In the genomic region with DNA sequence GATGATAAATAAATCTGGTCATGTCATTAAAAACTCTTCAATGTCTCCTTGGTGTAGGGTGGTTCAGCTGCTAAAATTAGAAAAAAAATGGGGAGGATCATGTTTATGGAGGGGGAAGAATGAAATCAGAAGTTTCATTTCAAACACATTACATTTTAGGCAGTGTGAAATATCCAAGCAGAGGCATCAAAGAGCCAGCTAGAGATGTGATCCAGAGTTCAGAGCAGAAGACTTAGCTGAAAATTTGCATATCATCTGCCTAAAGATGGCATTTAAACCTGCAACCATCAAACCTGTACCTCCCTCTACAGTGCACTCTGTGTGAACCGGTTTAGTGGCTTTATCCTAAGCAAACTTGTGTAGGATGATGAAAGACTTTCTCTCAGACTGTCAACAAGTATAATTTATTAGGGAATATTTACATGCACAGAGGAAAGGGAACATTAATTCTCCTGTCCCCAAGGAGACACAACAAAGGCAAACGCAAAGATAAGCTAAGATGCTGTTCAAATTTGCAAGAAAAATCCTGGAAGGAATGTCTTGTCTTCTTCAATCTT, we compare ENCODE assay signal across 23 cellular contexts.
DNase-seq lines count a peak whose midpoint lies in the region; ATAC-seq and TF ChIP-seq lines count a peak whose summit lies in the region.
"Had no signal": no experiment of that assay in that cellular context is flagged by ENCODE, and none has a peak within 500 bp of the region (broad histone marks: within the 10 kb centered on the region; RNA-seq: fewer than 3 reads in every experiment).

No MANE protein-coding gene starts in this region.

- WGBS in hepatocyte (ENCODE audit: low lambda C conversion rate, missing lambda C conversion rate), result 17% methylated on average over 2 of the region's 2 CpGs

- TF ChIP-seq CTCF in hepatocyte (IDR thresholded peaks at IDR 0.05; ENCODE audit: poor library complexity), result no peak

- DNase-seq in NCI-H748 (lab: John Stamatoyannopoulos, UW; ENCODE audit: unreplicated experiment), result peak; percentile 43
- DNase-seq in NCI-H748 treated with DMSO at 0.1 percent for 48 hours (lab: John Stamatoyannopoulos, UW), result no peak
- DNase-seq in NCI-H526 (lab: John Stamatoyannopoulos, UW), result peak; percentile 95 to 96
- peak; percentile 35 for DNase-seq in hepatocyte (ENCODE audit: low spot score)
- DNase-seq in activated naive CD4-positive, alpha-beta T cell (lab: John Stamatoyannopoulos, UW), result no peak
- DNase-seq: 8988T; activated CD4-positive, alpha-beta T cell treated with anti-CD3 and anti-CD28 coated beads for 4 hours; activated naive CD4-positive, alpha-beta T cell treated with Interleukin-2 at 50 U/mL for 16 hours; activated T-cell treated with anti-CD3 and anti-CD28 coated beads, Interleukin-2, amount 50 U/mL, for 48 hours; adrenal gland; AML-193; CD4-positive, alpha-beta memory T cell; endodermal cell; GDM1; NCI-H1092 treated with DMSO at 0.1 percent for 48 hours; NCI-H2081; sigmoid colon; stimulated activated CD4-positive, alpha-beta T cell treated with anti-CD3 and anti-CD28 coated beads, Interleukin-15, amount 100 ng/mL, for 24 hours had no signal

- no peak overlapping the region for H3K4me3 ChIP-seq in hepatocyte
- H3K4me3 ChIP-seq: adrenal gland, sigmoid colon had no signal

- H3K4me2 ChIP-seq in hepatocyte, result no peak overlapping the region

- peak overlapping the region; percentile 17 for H3K27ac ChIP-seq in hepatocyte
- H3K27ac ChIP-seq: adrenal gland, parathyroid adenoma, sigmoid colon had no signal

- no peaks in the 10 kb centered on the region for H3K9me2 ChIP-seq in hepatocyte (replicated peaks; ENCODE audit: insufficient read depth)

- H2AFZ ChIP-seq in hepatocyte, result no peak overlapping the region
- H2AFZ ChIP-seq: parathyroid adenoma had no signal

- H4K20me1 ChIP-seq in hepatocyte (ENCODE audit: insufficient read depth, poor library complexity, severe bottlenecking), result no peaks in the 10 kb centered on the region

- H3K27me3 ChIP-seq in hepatocyte, result no peaks in the 10 kb centered on the region
- H3K27me3 ChIP-seq: adrenal gland, sigmoid colon had no signal

- no peaks in the 10 kb centered on the region for H3K79me2 ChIP-seq in hepatocyte
- H3K79me2 ChIP-seq: parathyroid adenoma had no signal

- peaks cover 3% of the 10 kb centered on the region for H3K4me1 ChIP-seq in hepatocyte (ENCODE audit: insufficient read depth)
- H3K4me1 ChIP-seq: adrenal gland had no signal

- ATAC-seq in GM18858 (IDR thresholded peaks at IDR 0.05; ENCODE audit: unreplicated experiment), result no peak
- ATAC-seq in GM21528 (IDR thresholded peaks at IDR 0.05; ENCODE audit: low FRiP score, unreplicated experiment), result no peak
- ATAC-seq in HG03097 (IDR thresholded peaks at IDR 0.05; ENCODE audit: low FRiP score, unreplicated experiment), result no peak
- ATAC-seq: natural killer cell treated with Interleukin-12 subunit alpha and Interleukin-12 subunit beta and Interleukin-15 and Interleukin-18, amount 100 ng/mL, for 72 hours had no signal

- no peaks in the 10 kb centered on the region for H3K9me3 ChIP-seq in hepatocyte (ENCODE audit: low read depth)
- H3K9me3 ChIP-seq: adrenal gland, sigmoid colon had no signal

- H3K36me3 ChIP-seq in hepatocyte (replicated peaks; ENCODE audit: insufficient read depth, low read depth), result no peaks in the 10 kb centered on the region
- H3K36me3 ChIP-seq: adrenal gland, sigmoid colon had no signal

Comparison
In these comparisons a context has a peak if more than half of its experiments do, and no peak if none do; other contexts are left out.
1. DNase-seq: peak in NCI-H748 (single experiment), NCI-H526 (2 of 2) and hepatocyte (single experiment); none in NCI-H748 treated with DMSO at 0.1 percent for 48 hours (single experiment) and activated naive CD4-positive, alpha-beta T cell (0 of 4).